In the genomic region with DNA sequence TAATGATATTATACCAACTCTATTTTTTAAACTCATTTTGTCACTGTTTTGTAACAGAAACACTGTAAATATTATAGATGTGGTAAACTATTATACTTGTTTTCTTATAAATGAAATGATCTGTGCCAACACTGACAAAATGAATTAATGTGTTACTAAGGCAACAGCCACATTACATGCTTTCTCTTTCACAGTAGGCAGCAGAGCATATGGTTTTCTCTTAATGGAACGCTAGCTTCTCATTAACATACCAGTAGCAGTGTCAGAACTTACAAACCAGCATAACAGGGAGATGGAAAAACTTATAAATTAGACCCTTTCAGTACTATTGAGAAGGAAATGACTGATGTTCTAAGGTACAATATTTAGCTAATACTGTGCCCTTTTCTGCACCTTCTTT, we compare ENCODE assay signal across 18 cellular contexts.
DNase-seq lines count a peak whose midpoint lies in the region; ATAC-seq and TF ChIP-seq lines count a peak whose summit lies in the region.
"Had no signal": no experiment of that assay in that cellular context is flagged by ENCODE, and none has a peak within 500 bp of the region (broad histone marks: within the 10 kb centered on the region; RNA-seq: fewer than 3 reads in every experiment).

No MANE protein-coding gene starts in this region.

- no peak overlapping the region for H2AFZ ChIP-seq in PC-3 (ENCODE audit: low read length)
- H2AFZ ChIP-seq: PC-9 had no signal

- CTCF ChIA-PET in PC-3 (lab: Charles Lee) = no interaction called here

- ATAC-seq in GM18909 (IDR thresholded peaks at IDR 0.05; ENCODE audit: poor library complexity, unreplicated experiment) = peak; percentile 79
- ATAC-seq in PC-3 = no peak
- ATAC-seq in HG03095 (IDR thresholded peaks at IDR 0.05; ENCODE audit: unreplicated experiment) = no peak
- ATAC-seq: HCT116, left ventricle myocardium superior had no signal

- H3K9ac ChIP-seq in PC-3 (ENCODE audit: low read length) = no peak overlapping the region

- H3K4me1 ChIP-seq in PC-3 (ENCODE audit: insufficient read depth, low read length) (no peaks in the 10 kb centered on the region), suprapubic skin (no peaks in the 10 kb centered on the region)
- H3K4me1 ChIP-seq: uterus had no signal

- 8% methylated on average over 1 of the region's 1 CpG for WGBS in suprapubic skin

- H3K27ac ChIP-seq in PC-3 (ENCODE audit: low read length) (no peak overlapping the region), suprapubic skin (no peak overlapping the region)
- H3K27ac ChIP-seq: PC-9, uterus had no signal

- no peaks in the 10 kb centered on the region for H3F3A ChIP-seq in PC-3 (ENCODE audit: low read length, unreplicated experiment)

- TF ChIP-seq EP300 in suprapubic skin (IDR thresholded peaks at IDR 0.05) = no peak

- H3K27me3 ChIP-seq in PC-3 (ENCODE audit: low read length) (peaks cover 34% of the 10 kb centered on the region), suprapubic skin (no peaks in the 10 kb centered on the region)
- H3K27me3 ChIP-seq: uterus had no signal

- peaks cover 5% of the 10 kb centered on the region for H3K27me3 Mint-ChIP-seq in brain
- no peaks in the 10 kb centered on the region for H3K27me3 Mint-ChIP-seq in activated T-cell treated with anti-CD3 and anti-CD28 coated beads, Interleukin-2, amount 50 U/mL, for 24 hours
- H3K27me3 Mint-ChIP-seq: activated CD4-positive, alpha-beta memory T cell treated with anti-CD3 and anti-CD28 coated beads, Interleukin-2, amount 10 ng/mL, durations not matched to agents 7 days and 5 days; stimulated activated naive CD8-positive, alpha-beta T cell treated with anti-CD3 and anti-CD28 coated beads, Interleukin-15, Interleukin-2, amounts not matched to agents 100 ng/mL and 50 ng/mL, for 24 hours had no signal

- no peak for TF ChIP-seq POLR2A in suprapubic skin (IDR thresholded peaks at IDR 0.05)

- DNase-seq in COR-L47 (lab: John Stamatoyannopoulos, UW) = peak; percentile 37
- peak; percentile 83 for DNase-seq in NCI-H2171 (lab: John Stamatoyannopoulos, UW)
- DNase-seq in PC-3 = no peak
- DNase-seq in suprapubic skin (ENCODE audit: low spot score in 2 of 2) = no peak
- DNase-seq in activated T-cell treated with anti-CD3 and anti-CD28 coated beads, Interleukin-2, amount 50 U/mL, for 24 hours = no peak
- DNase-seq: activated CD4-positive, alpha-beta memory T cell treated with anti-CD3 and anti-CD28 coated beads, Interleukin-2, amount 10 ng/mL, durations not matched to agents 7 days and 5 days; aorta; hypothalamus; left ventricle myocardium superior; NCI-H2029 treated with DMSO at 0.1 percent for 48 hours; PC-9; uterus had no signal

- no peaks in the 10 kb centered on the region for H4K20me1 ChIP-seq in PC-3 (ENCODE audit: low read length)

- no peak overlapping the region for H3K4me2 ChIP-seq in PC-3 (ENCODE audit: low read length)
- H3K4me2 ChIP-seq: PC-9 had no signal

- TF ChIP-seq CTCF in brain (conservative IDR thresholded peaks at IDR 0.05) (no peak), PC-3 (conservative IDR thresholded peaks at IDR 0.05; ENCODE audit: low read depth, low read length) (no peak), suprapubic skin (IDR thresholded peaks at IDR 0.05) (no peak)

- H3K4me1 Mint-ChIP-seq in brain = peaks cover 34% of the 10 kb centered on the region
- H3K4me1 Mint-ChIP-seq in activated T-cell treated with anti-CD3 and anti-CD28 coated beads, Interleukin-2, amount 50 U/mL, for 24 hours (ENCODE audit: low read depth) = no peaks in the 10 kb centered on the region
- H3K4me1 Mint-ChIP-seq: activated CD4-positive, alpha-beta memory T cell treated with anti-CD3 and anti-CD28 coated beads, Interleukin-2, amount 10 ng/mL, durations not matched to agents 7 days and 5 days had no signal

- H3K4me3 ChIP-seq in PC-3 (ENCODE audit: low read length) (no peak overlapping the region), suprapubic skin (no peak overlapping the region)
- H3K4me3 ChIP-seq: PC-9, uterus had no signal

- H3K9me2 ChIP-seq in PC-3 (replicated peaks; ENCODE audit: low read length) = no peaks in the 10 kb centered on the region

- POLR2A ChIA-PET in PC-3 (lab: Charles Lee; ENCODE audit: unreplicated experiment) = no interaction called here

- H3K9me3 Mint-ChIP-seq in brain = peaks cover 0 to 4% (median 0%) of the 10 kb centered on the region in 5 experiments
- peaks cover 2% of the 10 kb centered on the region for H3K9me3 Mint-ChIP-seq in activated T-cell treated with anti-CD3 and anti-CD28 coated beads, Interleukin-2, amount 50 U/mL, for 24 hours

- no peaks in the 10 kb centered on the region for H3K36me3 Mint-ChIP-seq in brain
- H3K36me3 Mint-ChIP-seq in activated T-cell treated with anti-CD3 and anti-CD28 coated beads, Interleukin-2, amount 50 U/mL, for 24 hours (ENCODE audit: low read depth) = no peaks in the 10 kb centered on the region

- H3K36me3 ChIP-seq in PC-3 (ENCODE audit: low read depth, low read length) (no peaks in the 10 kb centered on the region), suprapubic skin (no peaks in the 10 kb centered on the region)
- H3K36me3 ChIP-seq: uterus had no signal

- H3K9me3 ChIP-seq in PC-3 (ENCODE audit: low read length) (no peaks in the 10 kb centered on the region), suprapubic skin (no peaks in the 10 kb centered on the region)
- H3K9me3 ChIP-seq: uterus had no signal

- BruUV-seq in PC-3 (replicated peaks; lab: Mats Ljungman, UMichigan) = no TSS peak

- no peaks in the 10 kb centered on the region for H3K79me2 ChIP-seq in PC-3 (ENCODE audit: low read length)

- H3K27ac Mint-ChIP-seq in brain = peak overlapping the region in 4 of 5 experiments; percentile 20 to 60 (median 30)
- no peak overlapping the region for H3K27ac Mint-ChIP-seq in activated T-cell treated with anti-CD3 and anti-CD28 coated beads, Interleukin-2, amount 50 U/mL, for 24 hours
- H3K27ac Mint-ChIP-seq: activated CD4-positive, alpha-beta memory T cell treated with anti-CD3 and anti-CD28 coated beads, Interleukin-2, amount 10 ng/mL, durations not matched to agents 7 days and 5 days; activated T-helper 2 cell treated with anti-CD3 and anti-CD28 coated beads, Interferon-gamma antibody, Interleukin-2, Interleukin-4, amounts not matched to agents 10 μg/mL and 5 μg/mL and 100 μg/mL, durations not matched to agents 14 hours and 24 hours and 36 hours; stimulated activated naive CD8-positive, alpha-beta T cell treated with anti-CD3 and anti-CD28 coated beads, Interleukin-15, Interleukin-2, amounts not matched to agents 100 ng/mL and 50 ng/mL, for 24 hours had no signal

- H3K4me3 Mint-ChIP-seq in brain = peak overlapping the region in 3 of 5 experiments; percentile 32 to 55 (median 48)
- no peak overlapping the region for H3K4me3 Mint-ChIP-seq in activated T-cell treated with anti-CD3 and anti-CD28 coated beads, Interleukin-2, amount 50 U/mL, for 24 hours
- H3K4me3 Mint-ChIP-seq: activated CD4-positive, alpha-beta memory T cell treated with anti-CD3 and anti-CD28 coated beads, Interleukin-2, amount 10 ng/mL, durations not matched to agents 7 days and 5 days; stimulated activated naive CD8-positive, alpha-beta T cell treated with anti-CD3 and anti-CD28 coated beads, Interleukin-15, Interleukin-2, amounts not matched to agents 100 ng/mL and 50 ng/mL, for 24 hours had no signal

- intact Hi-C loops in PC-3 (cut with micrococcal nuclease) = no loop called here

Comparison
In these comparisons a context has a peak if more than half of its experiments do, and no peak if none do; other contexts are left out.
1. DNase-seq: peak in COR-L47 (single experiment) and NCI-H2171 (single experiment); none in PC-3 (single experiment), suprapubic skin (0 of 2) and activated T-cell treated with anti-CD3 and anti-CD28 coated beads, Interleukin-2, amount 50 U/mL, for 24 hours (single experiment).